In genomic region chr9:34646211-34647083, GRCh38 we compare ENCODE assay signal across 1 cellular context.
A peak's percentile ranks its signal among the peaks of the same experiment; 100 is the strongest.
TF ChIP-seq lines count a peak whose summit lies in the region.

Gene GALT (plus strand): TSS chr9:34646675. CDS start chr9:34646705, 30 bp downstream.

TF ChIP-seq in HepG2, 621 proteins besides CTCF, POLR2A, EP300 and RAD21 (continued from another document):
- TF ChIP-seq ATF6 (CRISPR knock-in tag; conservative IDR thresholded peaks at IDR 0.05) = no peak
- no peak for TF ChIP-seq ZNF713 (CRISPR knock-in tag; IDR thresholded peaks at IDR 0.05)
- peak; percentile 61; the same call in 1 of the 2 replicates for TF ChIP-seq IRF1 (CRISPR knock-in tag; IDR thresholded peaks at IDR 0.05; ENCODE audit: low read depth)
- peak; percentile 73; the same call in 1 of the 2 replicates for TF ChIP-seq ZFP36L1 (CRISPR knock-in tag; IDR thresholded peaks at IDR 0.05)
- TF ChIP-seq MATR3 (CRISPR knock-in tag; IDR thresholded peaks at IDR 0.05) = no peak
- peak; percentile 68 for TF ChIP-seq ZNF33B (CRISPR knock-in tag; IDR thresholded peaks at IDR 0.05)
- no peak for TF ChIP-seq ZSCAN31 (CRISPR knock-in tag; IDR thresholded peaks at IDR 0.05; ENCODE audit: low read depth)
- TF ChIP-seq ZNF280B (CRISPR knock-in tag; IDR thresholded peaks at IDR 0.05; ENCODE audit: borderline replicate concordance) = peak; percentile 93; the same call in 1 of the 2 replicates
- no peak for TF ChIP-seq ZSCAN21 (CRISPR knock-in tag; IDR thresholded peaks at IDR 0.05; ENCODE audit: borderline replicate concordance)
- TF ChIP-seq JUN (CRISPR knock-in tag; IDR thresholded peaks at IDR 0.05) = no peak
- no peak; the same call in 1 of the 2 replicates for TF ChIP-seq NFKB2 (CRISPR knock-in tag; IDR thresholded peaks at IDR 0.05; ENCODE audit: borderline replicate concordance)
- TF ChIP-seq ZNF431 (CRISPR knock-in tag; IDR thresholded peaks at IDR 0.05; ENCODE audit: borderline replicate concordance, low read depth) = no peak; the same call in 1 of the 2 replicates
- TF ChIP-seq KDM2A (CRISPR knock-in tag; IDR thresholded peaks at IDR 0.05; ENCODE audit: borderline replicate concordance, low read depth) = peak; percentile 83
- TF ChIP-seq KMT2B (CRISPR knock-in tag; IDR thresholded peaks at IDR 0.05) = peak; percentile 75
- peak; percentile 51; the same call in 1 of the 2 replicates for TF ChIP-seq KLF12 (CRISPR knock-in tag; IDR thresholded peaks at IDR 0.05; ENCODE audit: borderline replicate concordance)
- TF ChIP-seq DR1 (CRISPR knock-in tag; IDR thresholded peaks at IDR 0.05) = peak; percentile 37; the same call in 1 of the 2 replicates
- TF ChIP-seq PHF5A (CRISPR knock-in tag; IDR thresholded peaks at IDR 0.05; ENCODE audit: low read depth, unreplicated experiment) = no peak
- TF ChIP-seq CENPBD1 (CRISPR knock-in tag; IDR thresholded peaks at IDR 0.05; ENCODE audit: borderline replicate concordance, low read depth) = no peak
- no peak for TF ChIP-seq SRSF4 (IDR thresholded peaks at IDR 0.05; ENCODE audit: low read depth, low read length, poor library complexity, severe bottlenecking)
- peak; percentile 75; the same call in 1 of the 2 replicates for TF ChIP-seq HBP1 (CRISPR knock-in tag; IDR thresholded peaks at IDR 0.05; ENCODE audit: low read depth)
- peak; percentile 92 for TF ChIP-seq ARID4A (CRISPR knock-in tag; IDR thresholded peaks at IDR 0.05; ENCODE audit: borderline replicate concordance)
- TF ChIP-seq RFX3 (CRISPR knock-in tag; IDR thresholded peaks at IDR 0.05) = no peak
- peak; percentile 74; the same call in 1 of the 2 replicates for TF ChIP-seq BCL3 (CRISPR knock-in tag; IDR thresholded peaks at IDR 0.05)
- TF ChIP-seq ONECUT2 (CRISPR knock-in tag; IDR thresholded peaks at IDR 0.05) = no peak
- TF ChIP-seq SNAPC4 (CRISPR knock-in tag; IDR thresholded peaks at IDR 0.05) = peak; percentile 81; the same call in 1 of the 2 replicates
- no peak for TF ChIP-seq SYNCRIP (IDR thresholded peaks at IDR 0.05; ENCODE audit: insufficient read depth, low read depth, low read length)
